In genomic region chrX:151082077-151082948, GRCh38 we compare ENCODE assay signal across 8 cellular contexts.
DNase-seq lines count a peak whose midpoint lies in the region; ATAC-seq lines count a peak whose summit lies in the region.

No MANE protein-coding gene starts in this region.

- peak; percentile 96 for ATAC-seq in GM21528 (IDR thresholded peaks at IDR 0.05; ENCODE audit: low FRiP score, unreplicated experiment)
- ATAC-seq in Right ventricle myocardium inferior: peak; percentile 86

- DNase-seq in DMS79 treated with DMSO at 0.1 percent for 48 hours (lab: John Stamatoyannopoulos, UW): peak; percentile 4
- peak; percentile 18 for DNase-seq in HuH-7.5 (ENCODE audit: low spot score)
- DNase-seq in SHP77 treated with DMSO at 0.1 percent for 48 hours (lab: John Stamatoyannopoulos, UW): peak; percentile 26
- peak; percentile 62 for DNase-seq in activated naive CD4-positive, alpha-beta T cell treated with anti-CD3 and anti-CD28 coated beads, Interleukin-2, amount 50 U/mL, for 16 hours
- peak; percentile 77 for DNase-seq in Right ventricle myocardium inferior (ENCODE audit: missing footprints)
- peak; percentile 20 to 95 (median 60) for DNase-seq in posterior cingulate gyrus
- DNase-seq in ureter (ENCODE audit: low spot score): peak; percentile 59

- intact Hi-C loops in Right ventricle myocardium inferior (cut with DNase I) (loop anchor here (1.0 kb wide), 1 partner anchor 310 kb away; no protein-coding TSS in a partner anchor), posterior cingulate gyrus (cut with DNase I) (loop anchor here (1.0 kb wide), 1 partner anchor 310 kb away; no protein-coding TSS in a partner anchor)

Comparison
In these comparisons a context has a peak if more than half of its experiments do, and no peak if none do; other contexts are left out.
1. Peak in every context shown above with its lines: DNase-seq and ATAC-seq.
2. DNase-seq: peak in every context shown above with its lines; median percentile 77 in Right ventricle myocardium inferior; 62 in activated naive CD4-positive, alpha-beta T cell treated with anti-CD3 and anti-CD28 coated beads, Interleukin-2, amount 50 U/mL, for 16 hours; 60 in posterior cingulate gyrus; 59 in ureter; 26 in SHP77 treated with DMSO at 0.1 percent for 48 hours; 18 in HuH-7.5; 4 in DMS79 treated with DMSO at 0.1 percent for 48 hours.